1 cellular context compared by ENCODE assay signal in the genomic region with DNA sequence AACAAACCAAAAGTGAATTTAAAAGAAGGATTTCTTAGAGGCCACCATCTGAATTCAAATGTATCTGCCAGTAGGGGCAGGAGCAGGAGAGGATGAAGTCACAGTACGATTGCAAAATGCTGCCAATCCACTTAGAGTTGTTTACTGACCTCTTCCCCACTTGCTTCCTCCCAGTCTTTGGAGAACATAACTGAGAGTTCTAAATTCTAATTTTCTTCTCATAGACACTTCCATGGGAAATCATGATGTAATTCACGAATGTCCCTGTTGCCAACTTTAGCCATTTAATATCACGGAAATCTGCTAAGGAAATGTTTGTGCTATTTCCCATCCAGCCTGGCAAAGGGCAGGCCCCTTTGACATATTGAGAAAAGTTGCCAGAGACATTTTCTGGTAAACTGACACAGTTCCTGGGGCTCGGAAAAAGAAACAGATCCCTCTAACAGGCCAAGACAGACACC.
TF ChIP-seq lines count a peak whose summit lies in the region.

No MANE protein-coding gene starts in this region.

TF ChIP-seq in HepG2, 621 proteins besides CTCF, POLR2A, EP300 and RAD21 (continued from another document):
- TF ChIP-seq, protein P1, sequence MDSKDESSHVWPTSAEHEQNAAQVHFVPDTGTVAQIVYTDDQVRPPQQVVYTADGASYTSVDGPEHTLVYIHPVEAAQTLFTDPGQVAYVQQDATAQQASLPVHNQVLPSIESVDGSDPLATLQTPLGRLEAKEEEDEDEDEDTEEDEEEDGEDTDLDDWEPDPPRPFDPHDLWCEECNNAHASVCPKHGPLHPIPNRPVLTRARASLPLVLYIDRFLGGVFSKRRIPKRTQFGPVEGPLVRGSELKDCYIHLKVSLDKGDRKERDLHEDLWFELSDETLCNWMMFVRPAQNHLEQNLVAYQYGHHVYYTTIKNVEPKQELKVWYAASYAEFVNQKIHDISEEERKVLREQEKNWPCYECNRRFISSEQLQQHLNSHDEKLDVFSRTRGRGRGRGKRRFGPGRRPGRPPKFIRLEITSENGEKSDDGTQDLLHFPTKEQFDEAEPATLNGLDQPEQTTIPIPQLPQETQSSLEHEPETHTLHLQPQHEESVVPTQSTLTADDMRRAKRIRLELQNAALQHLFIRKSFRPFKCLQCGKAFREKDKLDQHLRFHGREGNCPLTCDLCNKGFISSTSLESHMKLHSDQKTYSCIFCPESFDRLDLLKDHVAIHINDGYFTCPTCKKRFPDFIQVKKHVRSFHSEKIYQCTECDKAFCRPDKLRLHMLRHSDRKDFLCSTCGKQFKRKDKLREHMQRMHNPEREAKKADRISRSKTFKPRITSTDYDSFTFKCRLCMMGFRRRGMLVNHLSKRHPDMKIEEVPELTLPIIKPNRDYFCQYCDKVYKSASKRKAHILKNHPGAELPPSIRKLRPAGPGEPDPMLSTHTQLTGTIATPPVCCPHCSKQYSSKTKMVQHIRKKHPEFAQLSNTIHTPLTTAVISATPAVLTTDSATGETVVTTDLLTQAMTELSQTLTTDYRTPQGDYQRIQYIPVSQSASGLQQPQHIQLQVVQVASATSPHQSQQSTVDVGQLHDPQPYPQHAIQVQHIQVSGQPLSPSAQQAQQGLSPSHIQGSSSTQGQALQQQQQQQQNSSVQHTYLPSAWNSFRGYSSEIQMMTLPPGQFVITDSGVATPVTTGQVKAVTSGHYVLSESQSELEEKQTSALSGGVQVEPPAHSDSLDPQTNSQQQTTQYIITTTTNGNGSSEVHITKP (CRISPR knock-in tag; IDR thresholded peaks at IDR 0.05; ENCODE audit: low read depth): 0 out of 2 replicates have a peak, but pooled peaks have one; percentile 27
- no peak for TF ChIP-seq RFX5 (IDR thresholded peaks at IDR 0.05; ENCODE audit: low read depth, low read length)
- peak; percentile 25; the same call in 1 of the 2 replicates for TF ChIP-seq ELF3 (CRISPR knock-in tag; IDR thresholded peaks at IDR 0.05)
- TF ChIP-seq SALL2 (CRISPR knock-in tag; IDR thresholded peaks at IDR 0.05): no peak
TF ChIP-seq in HepG2: peak in this region for 18.
